Comparison of ENCODE assay signal across 8 cellular contexts in the genomic region with DNA sequence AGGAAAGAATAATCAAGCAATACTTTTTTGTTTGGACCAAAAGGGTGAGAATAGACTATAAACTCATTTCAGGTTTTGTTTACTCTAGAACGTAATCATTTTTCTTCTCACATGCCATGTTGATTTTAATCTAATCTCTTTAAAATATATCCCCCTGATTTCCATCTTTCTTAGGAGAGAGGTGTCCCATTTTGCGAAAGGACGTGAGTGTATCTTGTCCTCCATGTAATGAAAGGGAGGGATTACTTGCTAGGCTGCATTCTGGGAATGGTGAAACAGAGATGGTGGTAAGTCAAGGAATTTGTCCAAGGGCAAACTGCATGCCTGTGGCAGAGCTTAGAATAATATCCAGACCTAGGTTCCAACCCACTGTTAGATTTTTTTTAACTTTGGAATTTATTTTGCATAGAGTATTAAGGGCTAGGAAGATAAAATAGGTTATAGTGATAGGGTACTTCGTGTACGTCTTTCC. TPM values are rescaled to one million over a fixed set of nuclear protein-coding genes. Genes with fewer than 3 reads are reported as not detected.
DNase-seq lines count a peak whose midpoint lies in the region; ATAC-seq and TF ChIP-seq lines count a peak whose summit lies in the region.
"Had no signal": no experiment of that assay in that cellular context is flagged by ENCODE, and none has a peak within 500 bp of the region (broad histone marks: within the 10 kb centered on the region; RNA-seq: fewer than 3 reads in every experiment).

No MANE protein-coding gene starts in this region.

- no peaks in the 10 kb centered on the region for H3K27me3 ChIP-seq in ovary

- ATAC-seq in GM18870 (IDR thresholded peaks at IDR 0.05; ENCODE audit: unreplicated experiment), result no peak

- intact Hi-C loops in ovary (cut with DNase I), result loop anchor here in 3 of 4 donors (5.0 to 10.0 kb wide), 6 partner anchors 138 to 308 kb away; a partner anchor contains a TSS

- WGBS in ovary, 3 donors, result 57 to 74% (median 72%) methylated on average over 5 of the region's 5 CpGs

- no peak for TF ChIP-seq POLR2A in ovary (IDR thresholded peaks at IDR 0.05)

- no peak for DNase-seq in GM12865 (ENCODE audit: low read depth)
- DNase-seq in T1000 (lab: John Stamatoyannopoulos, UW), result peak; percentile 67
- DNase-seq in fibroblast of villous mesenchyme (ENCODE audit: low read depth), result peak; percentile 83
- no peak for DNase-seq in ovary
- DNase-seq in NCI-H1048 (lab: John Stamatoyannopoulos, UW), result no peak
- DNase-seq: activated naive CD8-positive, alpha-beta T cell treated with anti-CD3 and anti-CD28 coated beads, Interleukin-2, amount 10 ng/mL, durations not matched to agents 7 days and 5 days had no signal

- H3K4me1 ChIP-seq in ovary (ENCODE audit: insufficient read depth), result peaks cover 12% of the 10 kb centered on the region

- TF ChIP-seq EP300 in ovary (IDR thresholded peaks at IDR 0.05), result no peak

- H3K27ac ChIP-seq in skin epidermis (peak overlapping the region in 19 of 21 experiments; percentile 12 to 99 (median 97)), ovary (peak overlapping the region in 1 of 2 donors; percentile 96)

- no peaks in the 10 kb centered on the region for H3K36me3 ChIP-seq in ovary

- H3K9me3 ChIP-seq in ovary, result no peaks in the 10 kb centered on the region

- TF ChIP-seq CTCF in GM12865 (IDR thresholded peaks at IDR 0.05; ENCODE audit: insufficient read depth, low read depth, low read length, missing control alignments) (no peak), fibroblast of villous mesenchyme (IDR thresholded peaks at IDR 0.05; ENCODE audit: insufficient read depth, low read depth, low read length) (no peak), ovary (IDR thresholded peaks at IDR 0.05) (no peak)

- H3K4me3 ChIP-seq in GM12865 (ENCODE audit: low read depth, low read length), result peak overlapping the region; percentile 73; the same call in 1 of the 2 replicates
- peak overlapping the region; percentile 71 for H3K4me3 ChIP-seq in fibroblast of villous mesenchyme (ENCODE audit: low read depth, low read length)
- no peak overlapping the region for H3K4me3 ChIP-seq in skin epidermis
- no peak overlapping the region for H3K4me3 ChIP-seq in ovary

RNA-seq across cellular contexts. Expression of a gene that starts 1.8 kb away (rescaled TPM):
- total RNA-seq in fibroblast of villous mesenchyme (60.5 and 89.5 TPM in 2 replicates), ovary (100 to 1,000 TPM in 6 of 7 donors, 10 to 100 TPM in 1; 84.0 to 172 (median 133) TPM)
- polyA plus RNA-seq in ovary, result 10 to 100 TPM; 62.4 to 87.6 TPM

Comparison
In these comparisons a context has a peak if more than half of its experiments do, and no peak if none do; other contexts are left out.
1. DNase-seq: peak in T1000 (single experiment) and fibroblast of villous mesenchyme (single experiment); none in GM12865 (single experiment), ovary (0 of 5) and NCI-H1048 (single experiment).
2. H3K4me3 ChIP-seq: peak in GM12865 (single experiment) and fibroblast of villous mesenchyme (single experiment); none in skin epidermis (0 of 7) and ovary (single experiment).